ENCODE assay signal across 8 cellular contexts in genomic region chrX:72572248-72573157, GRCh38. TPM values are rescaled to one million over a fixed set of nuclear protein-coding genes. Genes with fewer than 3 reads are reported as not detected.
DNase-seq lines count a peak whose midpoint lies in the region; ATAC-seq, FAIRE-seq and TF ChIP-seq lines count a peak whose summit lies in the region.

Gene HDAC8, minus strand, starts transcription at chrX:72572843. Its CDS starts 82 bp downstream, at chrX:72572761.

- no peaks in the 10 kb centered on the region for H3K9me3 ChIP-seq in A549
- no peaks in the 10 kb centered on the region for H3K9me3 ChIP-seq in body of pancreas

- no peak for TF ChIP-seq EP300 in A549 (IDR thresholded peaks at IDR 0.05)

- WGBS in A549 (ENCODE audit: missing lambda C conversion rate) = 1% methylated on average over 28 of the region's 36 CpGs
- WGBS in body of pancreas, 2 donors = 0 to 1% methylated on average over 19 to 22 of the region's 36 CpGs

- peak within 1 kb of the TSS; percentile 95 for H3K4me3 Mint-ChIP-seq in T-helper 1 cell treated with Interleukin-12 subunit alpha and Interleukin-12 subunit beta and Interleukin-4 antibody, amounts not matched to agents 30 μg/mL and 1 μg/mL, for 36 hours

- H3K4me1 Mint-ChIP-seq in T-helper 1 cell treated with Interleukin-12 subunit alpha and Interleukin-12 subunit beta and Interleukin-4 antibody, amounts not matched to agents 30 μg/mL and 1 μg/mL, for 36 hours (ENCODE audit: low read depth) = peaks cover 4% of the 10 kb centered on the region

- ATAC-seq in A549 = peak; percentile 93 to 95
- peak; percentile 98 for ATAC-seq in GM18517 (IDR thresholded peaks at IDR 0.05; ENCODE audit: unreplicated experiment)
- ATAC-seq in HG02973 (IDR thresholded peaks at IDR 0.05; ENCODE audit: unreplicated experiment) = peak; percentile 98
- ATAC-seq in body of pancreas = peak; percentile 86

- intact Hi-C loops in body of pancreas (cut with DNase I) = no loop called here

- peaks cover 5% of the 10 kb centered on the region for H3K27me3 Mint-ChIP-seq in T-helper 1 cell treated with Interleukin-12 subunit alpha and Interleukin-12 subunit beta and Interleukin-4 antibody, amounts not matched to agents 30 μg/mL and 1 μg/mL, for 36 hours (ENCODE audit: low read depth)

- no peak for TF ChIP-seq RAD21 in A549 (conservative IDR thresholded peaks at IDR 0.05 in 1 of 2, IDR thresholded peaks at IDR 0.05 in 1 of 2)

- peak; percentile 99 for FAIRE-seq in A549 (lab: Jason Lieb, UNC)

- peak; percentile 29; the same call in 1 of the 2 replicates for TF ChIP-seq POLR2A in A549 (IDR thresholded peaks at IDR 0.05; ENCODE audit: low read length)
- peak in 1 of 3 donors; percentile 31 for TF ChIP-seq POLR2A in body of pancreas (IDR thresholded peaks at IDR 0.05)

- H3K27ac ChIP-seq in A549 = peak within 1 kb of the TSS; percentile 95 to 99
- peak within 1 kb of the TSS in 3 of 4 donors; percentile 49 to 77 (median 62) for H3K27ac ChIP-seq in body of pancreas

- no peaks in the 10 kb centered on the region for H3K36me3 ChIP-seq in body of pancreas (replicated peaks in 1 of 2; ENCODE audit: insufficient read depth in 1 of 2, low read depth in 2 of 2)

- H3K4me3 ChIP-seq in A549 (peak within 1 kb of the TSS; percentile 69), body of pancreas (peak within 1 kb of the TSS; percentile 14 to 50)

- H3K36me3 Mint-ChIP-seq in T-helper 1 cell treated with Interleukin-12 subunit alpha and Interleukin-12 subunit beta and Interleukin-4 antibody, amounts not matched to agents 30 μg/mL and 1 μg/mL, for 36 hours (ENCODE audit: low read depth) = peaks cover 6% of the 10 kb centered on the region

- H3K4me1 ChIP-seq in A549 = peaks cover 31% of the 10 kb centered on the region
- H3K4me1 ChIP-seq in body of pancreas = peaks cover 6% of the 10 kb centered on the region

- peak within 1 kb of the TSS; percentile 92 for H3K4me2 ChIP-seq in A549

- POLR2A ChIA-PET in A549 (lab: Yijun Ruan, JAX) = interaction anchor here (0.6 kb wide), 1 partner anchor 1424 kb away, joined by 3 read pairs; no protein-coding TSS in a partner anchor

- H3K27ac Mint-ChIP-seq in T-helper 1 cell treated with Interleukin-12 subunit alpha and Interleukin-12 subunit beta and Interleukin-4 antibody, amounts not matched to agents 30 μg/mL and 1 μg/mL, for 36 hours = peak within 1 kb of the TSS; percentile 86

- H3K9me3 Mint-ChIP-seq in T-helper 1 cell treated with Interleukin-12 subunit alpha and Interleukin-12 subunit beta and Interleukin-4 antibody, amounts not matched to agents 30 μg/mL and 1 μg/mL, for 36 hours = no peaks in the 10 kb centered on the region

- no peak for TF ChIP-seq CTCF in A549 (IDR thresholded peaks at IDR 0.05)
- TF ChIP-seq CTCF in body of pancreas (IDR thresholded peaks at IDR 0.05) = no peak

- CTCF ChIA-PET in A549 (lab: Yijun Ruan, JAX) = interaction anchor here (0.7 kb wide), 1 partner anchor 1186 kb away, joined by 3 read pairs; no protein-coding TSS in a partner anchor

- no peaks in the 10 kb centered on the region for H3K27me3 ChIP-seq in body of pancreas

- DNase-seq in A549 (ENCODE audit: low read depth in 1 of 2, low spot score in 1 of 2) = peak; percentile 48 to 88
- DNase-seq in NCI-H1694 treated with DMSO at 0.1 percent for 48 hours (lab: John Stamatoyannopoulos, UW) = peak; percentile 77
- peak; percentile 58 to 73 (median 68) for DNase-seq in body of pancreas
- peak; percentile 1 to 89 (median 30) for DNase-seq in hypothalamus (lab: John Stamatoyannopoulos, UW)
- peak; percentile 89 for DNase-seq in retina

TF ChIP-seq in A549, 52 proteins besides CTCF, POLR2A, EP300 and RAD21:
- peak; percentile 39; the same call in 1 of the 2 replicates for TF ChIP-seq PHF8 (IDR thresholded peaks at IDR 0.05; ENCODE audit: borderline replicate concordance, low read depth)
- peak; percentile 63; the same call in 1 of the 2 replicates for TF ChIP-seq KDM5A (IDR thresholded peaks at IDR 0.05)
- TF ChIP-seq CEBPB (IDR thresholded peaks at IDR 0.05) = 0 out of 4 replicates have a peak, but pooled peaks of 1 of the 2 experiments have one; percentile 2
- TF ChIP-seq RFX5 (IDR thresholded peaks at IDR 0.05) = no peak
- TF ChIP-seq JUN (IDR thresholded peaks at IDR 0.05) = peak; percentile 48 to 77; a peak in 2 of 5 replicates

RNA-seq across cellular contexts. Expression of gene HDAC8, which starts in this region (rescaled TPM):
- 37.0 and 38.3 TPM in 2 replicates for polyA plus RNA-seq in A549 (2011; rRNA removed)
- polyA plus RNA-seq in A549 (2012; cell fraction: cytosol; rRNA removed) = 14.3 and 15.8 TPM in 2 replicates
- 8.9 and 14.4 TPM in 2 replicates for polyA plus RNA-seq in A549 (2012; cell fraction: nucleus; rRNA removed)
- polyA plus RNA-seq in A549 (2017; fragmentation: RNase III; extraction: RNeasy Plus Mini Kit Qiagen cat#74134 plus additional on column Dnase treatment) = 28.6 to 29.3 TPM (median 28.7 TPM) in 3 replicates
- polyA minus RNA-seq in A549 (2011; rRNA and poly(A)+ RNA removed) = 43.5 and 43.9 TPM in 2 replicates
- total RNA-seq in body of pancreas = 10 to 100 TPM; 16.2 to 25.9 TPM

Comparison
In these comparisons a context has a peak if more than half of its experiments do, and no peak if none do; other contexts are left out.
1. Peak in every context shown above with its lines: DNase-seq, ATAC-seq, H3K4me3 ChIP-seq and H3K27ac ChIP-seq.
2. DNase-seq: peak in every context shown above with its lines; median percentile 89 in retina; 77 in NCI-H1694 treated with DMSO at 0.1 percent for 48 hours; 68 in body of pancreas; 68 in A549; 30 in hypothalamus.